Comparison of ENCODE assay signal across 8 cellular contexts in the genomic region with DNA sequence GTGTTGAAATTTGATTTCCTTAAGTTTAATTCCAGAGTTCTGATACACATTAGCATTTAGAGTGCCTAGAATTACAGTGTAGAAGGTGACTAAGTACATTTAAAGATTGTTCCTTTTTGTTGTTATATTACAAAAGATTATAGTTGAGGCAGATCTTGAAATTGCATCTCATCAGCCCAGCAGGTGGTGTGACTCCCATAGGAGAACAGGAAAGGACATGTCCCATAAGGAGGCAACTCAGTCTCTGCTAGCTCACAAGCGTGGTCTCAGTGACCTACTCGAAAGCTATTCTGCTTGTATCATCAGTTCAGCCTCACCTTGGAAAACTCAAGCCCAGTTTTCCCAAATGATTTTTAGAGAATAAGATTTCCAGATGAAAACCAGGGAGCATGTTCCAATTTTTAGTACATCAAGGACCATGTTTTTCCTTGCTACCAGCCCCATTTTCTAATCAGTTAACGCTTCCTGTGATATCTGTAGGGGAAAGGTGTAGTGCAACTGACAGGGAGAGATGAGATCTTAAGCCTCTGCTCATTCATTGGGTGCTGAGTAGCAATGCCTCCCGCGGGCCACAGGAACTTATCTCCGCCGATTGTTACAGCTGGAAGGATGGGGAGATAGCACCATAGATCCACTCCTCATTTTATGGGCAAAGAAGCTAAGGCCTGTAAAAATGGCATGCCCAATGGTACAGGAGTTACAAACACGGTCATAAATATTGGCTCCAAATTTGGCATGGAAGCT. TPM values are rescaled to one million over a fixed set of nuclear protein-coding genes. Genes with fewer than 3 reads are reported as not detected.
DNase-seq lines count a peak whose midpoint lies in the region; ATAC-seq and TF ChIP-seq lines count a peak whose summit lies in the region.

No MANE protein-coding gene starts in this region.

- H3K27me3 Mint-ChIP-seq in T-helper 2 cell treated with Interferon-gamma antibody and Interleukin-4, amounts not matched to agents 5 μg/mL and 100 μg/mL, for 36 hours (ENCODE audit: low read depth), result peaks cover 54% of the 10 kb centered on the region

- ATAC-seq in psoas muscle (no peak), HG02678 (IDR thresholded peaks at IDR 0.05; ENCODE audit: unreplicated experiment) (no peak)

- peak; percentile 41 for DNase-seq in EH (ENCODE audit: low read depth)
- DNase-seq in T-helper 2 cell treated with Interferon-gamma antibody and Interleukin-4, amounts not matched to agents 5 μg/mL and 100 μg/mL, for 36 hours (ENCODE audit: low spot score), result no peak
- no peak for DNase-seq in fibroblast of villous mesenchyme (ENCODE audit: low read depth)
- no peak for DNase-seq in psoas muscle
- DNase-seq in CD1c-positive myeloid dendritic cell (ENCODE audit: extremely low spot score), result no peak
- DNase-seq in GM19238 (ENCODE audit: insufficient read length, low spot score), result no peak
- DNase-seq in NCI-H2196 (lab: John Stamatoyannopoulos, UW; ENCODE audit: unreplicated experiment), result no peak

- H3K27ac ChIP-seq in psoas muscle, result peak overlapping the region; percentile 83

- H3K4me1 Mint-ChIP-seq in T-helper 2 cell treated with Interferon-gamma antibody and Interleukin-4, amounts not matched to agents 5 μg/mL and 100 μg/mL, for 36 hours (ENCODE audit: low read depth), result peaks cover 19% of the 10 kb centered on the region

- H3K4me3 ChIP-seq in fibroblast of villous mesenchyme (ENCODE audit: low read depth, low read length), result no peak overlapping the region
- peak overlapping the region; percentile 95 for H3K4me3 ChIP-seq in psoas muscle

- H3K36me3 Mint-ChIP-seq in T-helper 2 cell treated with Interferon-gamma antibody and Interleukin-4, amounts not matched to agents 5 μg/mL and 100 μg/mL, for 36 hours (ENCODE audit: low read depth), result no peaks in the 10 kb centered on the region

- H3K27ac Mint-ChIP-seq in T-helper 2 cell treated with Interferon-gamma antibody and Interleukin-4, amounts not matched to agents 5 μg/mL and 100 μg/mL, for 36 hours, result no peak overlapping the region

- H3K9me3 Mint-ChIP-seq in T-helper 2 cell treated with Interferon-gamma antibody and Interleukin-4, amounts not matched to agents 5 μg/mL and 100 μg/mL, for 36 hours, result no peaks in the 10 kb centered on the region

- no peaks in the 10 kb centered on the region for H3K36me3 ChIP-seq in psoas muscle (ENCODE audit: insufficient read depth in 1 of 2, low read depth in 1 of 2)

- H3K4me1 ChIP-seq in psoas muscle, result peaks cover 11% of the 10 kb centered on the region

- H3K4me3 Mint-ChIP-seq in T-helper 2 cell treated with Interferon-gamma antibody and Interleukin-4, amounts not matched to agents 5 μg/mL and 100 μg/mL, for 36 hours, result peak overlapping the region; percentile 71

- WGBS in psoas muscle, 3 donors, result 54 to 63% (median 55%) methylated on average over 8 of the region's 8 CpGs

- peak; percentile 13 for TF ChIP-seq CTCF in fibroblast of villous mesenchyme (IDR thresholded peaks at IDR 0.05; ENCODE audit: insufficient read depth, low read depth, low read length)
- TF ChIP-seq CTCF in psoas muscle (IDR thresholded peaks at IDR 0.05), result peak; percentile 5

- no peaks in the 10 kb centered on the region for H3K27me3 ChIP-seq in psoas muscle (ENCODE audit: insufficient read depth in 3 of 3, low read length in 2 of 3)

- intact Hi-C loops in psoas muscle (cut with DNase I), result loop anchor here in 1 of 2 donors (10.0 kb wide), 2 partner anchors 69 to 261 kb away; no protein-coding TSS in a partner anchor

- H3K9me3 ChIP-seq in psoas muscle, result no peaks in the 10 kb centered on the region

RNA-seq across cellular contexts. Expression of gene GNAI1, which starts 1.1 kb away (rescaled TPM):
- total RNA-seq in fibroblast of villous mesenchyme, result 56.0 and 73.8 TPM in 2 replicates
- 10 to 100 TPM in 2 of 4 donors, 1 to 10 TPM in 2; 5.1 to 13.7 (median 8.9) TPM for total RNA-seq in psoas muscle
- polyA plus RNA-seq in psoas muscle, result 1 to 10 TPM; 3.8 to 8.0 (median 5.3) TPM
